20 cellular contexts compared by ENCODE assay signal in the genomic region with DNA sequence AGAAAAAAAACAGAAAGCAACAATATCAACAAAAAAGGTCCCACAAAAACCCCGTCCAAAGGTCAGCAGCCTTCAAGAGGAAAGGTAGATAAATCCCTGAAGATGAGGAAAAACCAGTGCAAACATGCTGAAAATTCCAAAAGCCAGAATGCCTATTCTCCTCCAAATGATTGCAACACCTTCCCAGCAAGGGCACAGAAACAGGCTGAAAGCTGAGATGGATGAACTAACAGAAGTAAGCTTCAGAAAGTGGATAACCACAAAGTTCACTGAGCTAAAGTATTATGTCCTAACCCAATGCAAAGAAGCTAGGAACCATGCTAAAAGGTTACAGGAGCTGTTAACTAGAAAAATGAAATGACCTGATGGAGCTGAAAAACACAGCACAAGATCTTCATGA.
"Had no signal": no experiment of that assay in that cellular context is flagged by ENCODE, and none has a peak within 500 bp of the region (broad histone marks: within the 10 kb centered on the region; RNA-seq: fewer than 3 reads in every experiment).

No MANE protein-coding gene starts in this region.

- H3K4me1 ChIP-seq: esophagus muscularis mucosa, gastroesophageal sphincter, left ventricle myocardium inferior, lower lobe of right lung, right atrium auricular region, suprapubic skin, thyroid gland had no signal

- FAIRE-seq: endometrium, kidney, urothelium cell line had no signal

- H3K36me3 ChIP-seq: esophagus muscularis mucosa, gastroesophageal sphincter, left ventricle myocardium inferior, lower lobe of right lung, right atrium auricular region, suprapubic skin, thyroid gland had no signal

- ATAC-seq: gastroesophageal sphincter; left cardiac atrium; natural killer cell; stimulated activated effector memory CD8-positive, alpha-beta T cell treated with anti-CD3 and anti-CD28 coated beads, Interleukin-12 subunit alpha, Interleukin-12 subunit beta, amount 100 ng/mL, for 72 hours; stimulated activated naive CD8-positive, alpha-beta T cell treated with anti-CD3 and anti-CD28 coated beads, Interleukin-15, Interleukin-2, amounts not matched to agents 100 U/mL and 50 U/mL, for 24 hours had no signal

- H3K9me3 ChIP-seq: lower lobe of right lung, thyroid gland had no signal

- DNase-seq: effector memory CD4-positive, alpha-beta T cell; glutamatergic neuron; immature natural killer cell; kidney; left cardiac atrium; left ventricle myocardium inferior; lower lobe of right lung; natural killer cell; stimulated activated CD4-positive, alpha-beta T cell treated with anti-CD3 and anti-CD28 coated beads, Interleukin-4, amount 100 ng/mL, for 1 hour; stimulated activated CD8-positive, alpha-beta memory T cell treated with anti-CD3 and anti-CD28 coated beads, Interleukin-4, amount 100 ng/mL, for 48 hours; stimulated activated naive CD8-positive, alpha-beta T cell treated with anti-CD3 and anti-CD28 coated beads, Interleukin-15, Interleukin-2, amounts not matched to agents 100 U/mL and 50 U/mL, for 24 hours; thyroid gland had no signal

- H3K27me3 ChIP-seq: esophagus muscularis mucosa, gastroesophageal sphincter, right atrium auricular region, suprapubic skin, thyroid gland had no signal

- H3K27ac ChIP-seq: epithelial cell of prostate, esophagus muscularis mucosa, gastroesophageal sphincter, left ventricle myocardium inferior, lower lobe of right lung, right atrium auricular region, suprapubic skin, thyroid gland had no signal

- H3K4me3 ChIP-seq: esophagus muscularis mucosa, gastroesophageal sphincter, left ventricle myocardium inferior, lower lobe of right lung, right atrium auricular region, suprapubic skin, thyroid gland had no signal
